ENCODE assay signal across 28 cellular contexts in genomic region chr14:96632363-96632758, GRCh38.
"Had no signal": no experiment of that assay in that cellular context is flagged by ENCODE, and none has a peak within 500 bp of the region (broad histone marks: within the 10 kb centered on the region; RNA-seq: fewer than 3 reads in every experiment).

No MANE protein-coding gene starts in this region.

- H3K9me3 Mint-ChIP-seq: activated CD4-positive, alpha-beta memory T cell treated with anti-CD3 and anti-CD28 coated beads for 36 hours; activated CD4-positive, alpha-beta T cell treated with anti-CD3 and anti-CD28 coated beads, Interleukin-2, amount 10 ng/mL, durations not matched to agents 24 days and 14 days; activated naive CD4-positive, alpha-beta T cell treated with anti-CD3 and anti-CD28 coated beads, Interleukin-2, amount 10 ng/mL, durations not matched to agents 7 days and 5 days; activated naive CD4-positive, alpha-beta T cell treated with anti-CD3 and anti-CD28 coated beads, Interleukin-2, amount 50 U/mL, for 72 hours; activated naive CD8-positive, alpha-beta T cell treated with anti-CD3 and anti-CD28 coated beads, Interleukin-2, amount 10 ng/mL, durations not matched to agents 7 days and 5 days; activated T-cell treated with anti-CD3 and anti-CD28 coated beads, Interleukin-2, amount 50 U/mL, for 24 hours; activated T-cell treated with anti-CD3 and anti-CD28 coated beads, Interleukin-2, amount 50 U/mL, for 72 hours; central memory CD8-positive, alpha-beta T cell; dendritic cell treated with granulocyte-macrophage colony-stimulating factor and Interleukin-4, amounts not matched to agents 40 ng/mL and 50 ng/mL, for 4 days; endodermal cell had no signal

- H3K4me3 Mint-ChIP-seq: activated CD4-positive, alpha-beta memory T cell treated with anti-CD3 and anti-CD28 coated beads for 36 hours; activated CD4-positive, alpha-beta T cell treated with anti-CD3 and anti-CD28 coated beads for 36 hours; activated CD4-positive, alpha-beta T cell treated with anti-CD3 and anti-CD28 coated beads, Interleukin-2, amount 10 ng/mL, durations not matched to agents 24 days and 14 days; activated naive CD4-positive, alpha-beta T cell treated with anti-CD3 and anti-CD28 coated beads, Interleukin-2, amount 10 ng/mL, durations not matched to agents 7 days and 5 days; activated naive CD8-positive, alpha-beta T cell treated with anti-CD3 and anti-CD28 coated beads, Interleukin-2, amount 10 ng/mL, durations not matched to agents 7 days and 5 days; activated T-cell treated with anti-CD3 and anti-CD28 coated beads, Interleukin-2, amount 50 U/mL, for 24 hours; activated T-cell treated with anti-CD3 and anti-CD28 coated beads, Interleukin-2, amount 50 U/mL, for 72 hours; brain; central memory CD8-positive, alpha-beta T cell; dendritic cell treated with granulocyte-macrophage colony-stimulating factor and Interleukin-4, amounts not matched to agents 40 ng/mL and 50 ng/mL, for 4 days; endodermal cell; T-helper 17 cell had no signal

- H3K36me3 ChIP-seq: ascending aorta, breast epithelium, cardiac muscle cell, heart right ventricle had no signal

- H3K79me2 ChIP-seq: hepatocyte had no signal

- H3K4me2 ChIP-seq: hepatocyte had no signal

- H3K27me3 ChIP-seq: ascending aorta, cardiac muscle cell, hepatocyte had no signal

- H3K27ac ChIP-seq: ascending aorta, breast epithelium, cardiac muscle cell, coronary artery, dorsolateral prefrontal cortex, heart right ventricle, hepatocyte had no signal

- H2AFZ ChIP-seq: hepatocyte had no signal

- ATAC-seq: activated CD4-positive, alpha-beta T cell treated with anti-CD3 and anti-CD28 coated beads for 36 hours; activated naive CD4-positive, alpha-beta T cell treated with anti-CD3 and anti-CD28 coated beads, Interleukin-2, amount 50 U/mL, for 72 hours; activated T-cell treated with anti-CD3 and anti-CD28 coated beads, Interleukin-2, amount 50 U/mL, for 72 hours; esophagus mucosa; heart right ventricle; T-helper 17 cell had no signal

- H3K27ac Mint-ChIP-seq: activated CD4-positive, alpha-beta memory T cell treated with anti-CD3 and anti-CD28 coated beads for 36 hours; activated CD4-positive, alpha-beta T cell treated with anti-CD3 and anti-CD28 coated beads for 36 hours; activated CD4-positive, alpha-beta T cell treated with anti-CD3 and anti-CD28 coated beads, Interleukin-2, amount 10 ng/mL, durations not matched to agents 24 days and 14 days; activated naive CD4-positive, alpha-beta T cell treated with anti-CD3 and anti-CD28 coated beads, Interleukin-2, amount 10 ng/mL, durations not matched to agents 7 days and 5 days; activated naive CD4-positive, alpha-beta T cell treated with anti-CD3 and anti-CD28 coated beads, Interleukin-2, amount 50 U/mL, for 72 hours; activated naive CD8-positive, alpha-beta T cell treated with anti-CD3 and anti-CD28 coated beads, Interleukin-2, amount 10 ng/mL, durations not matched to agents 7 days and 5 days; activated T-cell treated with anti-CD3 and anti-CD28 coated beads, Interleukin-2, amount 50 U/mL, for 24 hours; activated T-cell treated with anti-CD3 and anti-CD28 coated beads, Interleukin-2, amount 50 U/mL, for 72 hours; brain; dendritic cell treated with granulocyte-macrophage colony-stimulating factor and Interleukin-4, amounts not matched to agents 40 ng/mL and 50 ng/mL, for 4 days; endodermal cell; T-helper 17 cell had no signal

- H3K4me1 Mint-ChIP-seq: activated CD4-positive, alpha-beta T cell treated with anti-CD3 and anti-CD28 coated beads for 36 hours; activated CD4-positive, alpha-beta T cell treated with anti-CD3 and anti-CD28 coated beads, Interleukin-2, amount 10 ng/mL, durations not matched to agents 24 days and 14 days; activated naive CD4-positive, alpha-beta T cell treated with anti-CD3 and anti-CD28 coated beads, Interleukin-2, amount 10 ng/mL, durations not matched to agents 7 days and 5 days; central memory CD8-positive, alpha-beta T cell; endodermal cell had no signal

- DNase-seq: activated CD4-positive, alpha-beta memory T cell treated with anti-CD3 and anti-CD28 coated beads for 36 hours; activated CD4-positive, alpha-beta T cell treated with anti-CD3 and anti-CD28 coated beads for 36 hours; activated CD4-positive, CD25-positive, alpha-beta regulatory T cell; activated CD4-positive, CD25-positive, alpha-beta regulatory T cell treated with anti-CD3 and anti-CD28 coated beads, Interleukin-2, amount 50 U/mL, for 72 hours; activated gamma-delta T cell; activated naive CD4-positive, alpha-beta T cell; activated naive CD8-positive, alpha-beta T cell treated with anti-CD3 and anti-CD28 coated beads, Interleukin-2, amount 10 ng/mL, durations not matched to agents 7 days and 5 days; activated T-cell treated with anti-CD3 and anti-CD28 coated beads, Interleukin-2, amount 50 U/mL, for 72 hours; effector memory CD4-positive, alpha-beta T cell; endodermal cell; foreskin fibroblast; heart right ventricle; T-helper 17 cell had no signal

- H3K27me3 Mint-ChIP-seq: activated CD4-positive, alpha-beta memory T cell treated with anti-CD3 and anti-CD28 coated beads for 36 hours; activated CD4-positive, alpha-beta T cell treated with anti-CD3 and anti-CD28 coated beads for 36 hours; activated CD4-positive, alpha-beta T cell treated with anti-CD3 and anti-CD28 coated beads, Interleukin-2, amount 10 ng/mL, durations not matched to agents 24 days and 14 days; activated T-cell treated with anti-CD3 and anti-CD28 coated beads, Interleukin-2, amount 50 U/mL, for 24 hours; brain; central memory CD8-positive, alpha-beta T cell; dendritic cell treated with granulocyte-macrophage colony-stimulating factor and Interleukin-4, amounts not matched to agents 40 ng/mL and 50 ng/mL, for 4 days had no signal

- H3K4me1 ChIP-seq: ascending aorta, breast epithelium, heart right ventricle had no signal

- FAIRE-seq: frontal cortex had no signal

- H3K4me3 ChIP-seq: ascending aorta, breast epithelium, cardiac muscle cell, coronary artery, dorsolateral prefrontal cortex, heart right ventricle, hepatocyte had no signal

- H3K9me3 ChIP-seq: ascending aorta had no signal

- H3K36me3 Mint-ChIP-seq: activated CD4-positive, alpha-beta memory T cell treated with anti-CD3 and anti-CD28 coated beads for 36 hours; activated naive CD4-positive, alpha-beta T cell treated with anti-CD3 and anti-CD28 coated beads, Interleukin-2, amount 10 ng/mL, durations not matched to agents 7 days and 5 days; activated naive CD4-positive, alpha-beta T cell treated with anti-CD3 and anti-CD28 coated beads, Interleukin-2, amount 50 U/mL, for 72 hours; activated naive CD8-positive, alpha-beta T cell treated with anti-CD3 and anti-CD28 coated beads, Interleukin-2, amount 10 ng/mL, durations not matched to agents 7 days and 5 days; brain had no signal
